ENCODE assay signal across 8 cellular contexts in the genomic region with DNA sequence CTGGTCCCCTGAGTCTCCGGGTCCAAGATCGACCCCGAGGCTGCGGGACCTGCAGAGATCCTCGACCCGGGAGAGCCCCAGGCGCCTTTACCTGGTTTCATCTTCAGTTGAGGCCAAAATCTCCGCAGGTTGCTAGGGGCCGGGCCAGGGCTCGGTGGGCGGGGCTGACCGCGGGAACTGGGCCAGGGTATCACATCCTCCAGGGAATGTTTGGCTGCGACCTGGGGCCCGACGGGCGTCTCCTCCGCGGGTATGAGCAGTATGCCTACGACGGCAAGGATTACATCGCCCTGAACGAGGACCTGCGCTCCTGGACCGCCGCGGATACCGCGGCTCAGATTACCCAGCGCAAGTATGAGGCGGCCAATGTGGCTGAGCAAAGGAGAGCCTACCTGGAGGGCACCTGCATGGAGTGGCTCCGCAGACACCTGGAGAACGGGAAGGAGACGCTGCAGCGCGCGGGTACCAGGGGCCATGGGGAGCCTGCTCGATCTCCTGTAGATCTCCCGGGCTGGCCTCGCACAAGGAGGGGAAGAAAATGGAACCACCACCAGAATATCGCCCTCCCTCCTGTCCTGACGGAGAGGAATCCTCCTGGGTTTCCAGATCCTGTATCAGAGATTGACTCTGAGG. TPM values are rescaled to one million over a fixed set of nuclear protein-coding genes. Genes with fewer than 3 reads are reported as not detected.
A peak's percentile ranks its signal among the peaks of the same experiment; 100 is the strongest.
DNase-seq lines count a peak whose midpoint lies in the region; ATAC-seq and TF ChIP-seq lines count a peak whose summit lies in the region.

No MANE protein-coding gene starts in this region.

- H3K27ac ChIP-seq in H9 (ENCODE audit: insufficient read length, low read depth, low read length) = no peak overlapping the region
- H3K27ac ChIP-seq in left ventricle myocardium inferior (replicated peaks) = no peak overlapping the region

- no peak overlapping the region for H3K9ac ChIP-seq in H9 (ENCODE audit: extremely low read depth, insufficient read length, low read length)

- no peak overlapping the region for H3K56ac ChIP-seq in H9 (ENCODE audit: insufficient read length, low read depth, low read length)

- peaks cover 7 to 9% (median 7%) of the 10 kb centered on the region in 3 experiments; a peak in 2 of 7 replicates for H3K36me3 Mint-ChIP-seq in H9 (ENCODE audit: insufficient read depth in 1 of 3, low read depth in 3 of 3)
- peaks cover 1 to 3% of the 10 kb centered on the region in 2 donors for H3K36me3 Mint-ChIP-seq in activated T-cell treated with anti-CD3 and anti-CD28 coated beads, Interleukin-2, amount 50 U/mL, for 72 hours (ENCODE audit: insufficient read depth in 2 of 2)

- H2BK120ac ChIP-seq in H9 (ENCODE audit: low read depth, low read length, poor library complexity, severe bottlenecking) = no peak overlapping the region

- H3K4me3 Mint-ChIP-seq in H9 = peak overlapping the region; percentile 60 to 78
- H3K4me3 Mint-ChIP-seq in activated T-cell treated with anti-CD3 and anti-CD28 coated beads, Interleukin-2, amount 50 U/mL, for 72 hours = peak overlapping the region; percentile 71 to 82

- H3K4me1 Mint-ChIP-seq in H9 = peaks cover 9 to 16% of the 10 kb centered on the region in 2 experiments
- H3K4me1 Mint-ChIP-seq in activated T-cell treated with anti-CD3 and anti-CD28 coated beads, Interleukin-2, amount 50 U/mL, for 72 hours (ENCODE audit: low read depth) = peaks cover 21% of the 10 kb centered on the region

- no peaks in the 10 kb centered on the region for H3K9me3 Mint-ChIP-seq in H9
- no peaks in the 10 kb centered on the region for H3K9me3 Mint-ChIP-seq in activated T-cell treated with anti-CD3 and anti-CD28 coated beads, Interleukin-2, amount 50 U/mL, for 72 hours

- no peaks in the 10 kb centered on the region for H3K79me2 ChIP-seq in H9 (ENCODE audit: insufficient read depth, low read length)

- H3K27ac Mint-ChIP-seq in H9 = no peak overlapping the region
- no peak overlapping the region for H3K27ac Mint-ChIP-seq in activated T-cell treated with anti-CD3 and anti-CD28 coated beads, Interleukin-2, amount 50 U/mL, for 72 hours

- no CpG with 5 or more reads among the region's 42 CpGs for WGBS in H9 (ENCODE audit: extremely low coverage, insufficient read length, low lambda C conversion rate)

- no peaks in the 10 kb centered on the region for H4K20me1 ChIP-seq in H9 (ENCODE audit: control insufficient read depth, insufficient read depth, insufficient read length)

- H4K8ac ChIP-seq in H9 (replicated peaks; ENCODE audit: insufficient read length, low read depth, low read length) = no peak overlapping the region

- peak; percentile 85 for DNase-seq in H9
- DNase-seq in activated T-cell treated with anti-CD3 and anti-CD28 coated beads, Interleukin-2, amount 50 U/mL, for 72 hours = peak in 1 of 2 donors; percentile 10
- peak; percentile 25 for DNase-seq in left ventricle myocardium inferior
- DNase-seq in retinal pigment epithelial cell (ENCODE audit: low read depth) = no peak
- DNase-seq in NCI-H2196 (lab: John Stamatoyannopoulos, UW; ENCODE audit: unreplicated experiment) = no peak
- DNase-seq in putamen (ENCODE audit: low spot score) = no peak
- DNase-seq in NCI-H1436 (lab: John Stamatoyannopoulos, UW) = no peak
- DNase-seq in DMS114 treated with DMSO at 0.1 percent for 48 hours (lab: John Stamatoyannopoulos, UW; ENCODE audit: unreplicated experiment) = no peak

- H3K4ac ChIP-seq in H9 (ENCODE audit: low read depth, low read length) = no peak overlapping the region

- H3K36me3 ChIP-seq in left ventricle myocardium inferior = peaks cover 6% of the 10 kb centered on the region

- H3K4me1 ChIP-seq in H9 (ENCODE audit: insufficient read depth, low read length) = no peaks in the 10 kb centered on the region
- H3K4me1 ChIP-seq in left ventricle myocardium inferior = peaks cover 20% of the 10 kb centered on the region

- H2AFZ ChIP-seq in H9 (ENCODE audit: low read length) = no peak overlapping the region

- H3K9me3 ChIP-seq in H9 (ENCODE audit: control insufficient read depth, low read depth, low read length) (no peaks in the 10 kb centered on the region), left ventricle myocardium inferior (replicated peaks) (no peaks in the 10 kb centered on the region)

- H3K4me3 ChIP-seq in left ventricle myocardium inferior (peak overlapping the region; percentile 83), retinal pigment epithelial cell (ENCODE audit: low read length) (peak overlapping the region; percentile 24)

- H2AK5ac ChIP-seq in H9 (ENCODE audit: insufficient read length, low read length) = no peak overlapping the region

- TF ChIP-seq CTCF in H9 (conservative IDR thresholded peaks at IDR 0.05) (no peak), left ventricle myocardium inferior (IDR thresholded peaks at IDR 0.05; ENCODE audit: borderline replicate concordance) (no peak), retinal pigment epithelial cell (conservative IDR thresholded peaks at IDR 0.05; ENCODE audit: low read depth, low read length) (no peak)

- peak overlapping the region; percentile 86 for H3K4me2 ChIP-seq in H9 (ENCODE audit: insufficient read depth, insufficient read length, low read length)

- H2BK12ac ChIP-seq in H9 (ENCODE audit: insufficient read length, low read depth, low read length) = no peak overlapping the region

- H3K23ac ChIP-seq in H9 (ENCODE audit: insufficient read length, low read depth, low read length) = no peak overlapping the region

- H3T11ph ChIP-seq in H9 (ENCODE audit: low read length) = no peak overlapping the region

- peak overlapping the region; percentile 67 for H3K14ac ChIP-seq in H9 (ENCODE audit: insufficient read depth, low read length)

- no peak overlapping the region for H4K5ac ChIP-seq in H9 (ENCODE audit: insufficient read length, low read depth, low read length)

- intact Hi-C loops in left ventricle myocardium inferior (cut with micrococcal nuclease) = no loop called here

- H3K79me1 ChIP-seq in H9 (ENCODE audit: insufficient read depth, low read depth, low read length, poor library complexity, severe bottlenecking) = no peaks in the 10 kb centered on the region

- peak; percentile 37 to 54 for ATAC-seq in activated T-cell treated with anti-CD3 and anti-CD28 coated beads, Interleukin-2, amount 50 U/mL, for 72 hours (replicated peaks in 1 of 2)

- H3K23me2 ChIP-seq in H9 (ENCODE audit: insufficient read length, low read depth, low read length, poor library complexity, severe bottlenecking) = peaks cover 16% of the 10 kb centered on the region

- no peak overlapping the region for H2BK5ac ChIP-seq in H9 (ENCODE audit: insufficient read length, low read length)

- H3K18ac ChIP-seq in H9 (ENCODE audit: insufficient read length, low read depth, low read length) = no peak overlapping the region

- no peak overlapping the region for H2BK15ac ChIP-seq in H9 (ENCODE audit: low read depth, low read length)

- H4K91ac ChIP-seq in H9 (ENCODE audit: insufficient read length, low read depth, low read length) = no peak overlapping the region

- H3K27me3 ChIP-seq in H9 (ENCODE audit: insufficient read depth, low read length) = peaks cover 26% of the 10 kb centered on the region; the same call in 1 of the 2 replicates
- peaks cover 29% of the 10 kb centered on the region for H3K27me3 ChIP-seq in left ventricle myocardium inferior (ENCODE audit: low read depth)

- H3K27me3 Mint-ChIP-seq in H9 (ENCODE audit: low read depth) = peaks cover 74% of the 10 kb centered on the region
- H3K27me3 Mint-ChIP-seq in activated T-cell treated with anti-CD3 and anti-CD28 coated beads, Interleukin-2, amount 50 U/mL, for 72 hours (ENCODE audit: low read depth) = peaks cover 32% of the 10 kb centered on the region

- H2BK20ac ChIP-seq in H9 (ENCODE audit: low read depth, low read length, poor library complexity, severe bottlenecking) = no peak overlapping the region

RNA-seq across cellular contexts. Expression of gene POLR1H, which starts 53.8 kb away (rescaled TPM):
- total RNA-seq in H9 (2021) (31.9 and 33.1 TPM in 2 replicates), left ventricle myocardium inferior (17.5 TPM)
- total RNA-seq in activated T-cell treated with anti-CD3 and anti-CD28 coated beads, Interleukin-2, amount 50 U/mL, for 72 hours = 10 to 100 TPM; 77.1 to 81.9 TPM

RNA-seq across cellular contexts. Expression of gene PPP1R11, which starts 59.8 kb away (rescaled TPM):
- 22.7 and 23.8 TPM in 2 replicates for total RNA-seq in H9 (2021)
- total RNA-seq in activated T-cell treated with anti-CD3 and anti-CD28 coated beads, Interleukin-2, amount 50 U/mL, for 72 hours = 10 to 100 TPM; 54.1 to 63.1 TPM
- total RNA-seq in left ventricle myocardium inferior = 45.3 TPM

Comparison
In these comparisons a context has a peak if more than half of its experiments do, and no peak if none do; other contexts are left out.
1. DNase-seq: peak in H9 (single experiment) and left ventricle myocardium inferior (single experiment); none in retinal pigment epithelial cell (single experiment), NCI-H2196 (single experiment), putamen (single experiment), NCI-H1436 (single experiment) and DMS114 treated with DMSO at 0.1 percent for 48 hours (single experiment).